30 cellular contexts compared by ENCODE assay signal in genomic region chr7:90580051-90580450, GRCh38. TPM values are rescaled to one million over a fixed set of nuclear protein-coding genes. Genes with fewer than 3 reads are reported as not detected.
DNase-seq lines count a peak whose midpoint lies in the region; ATAC-seq and TF ChIP-seq lines count a peak whose summit lies in the region.
"Had no signal": no experiment of that assay in that cellular context is flagged by ENCODE, and none has a peak within 500 bp of the region (broad histone marks: within the 10 kb centered on the region; RNA-seq: fewer than 3 reads in every experiment).

No MANE protein-coding gene starts in this region.

- H3K9me2 ChIP-seq in GM23338 (ENCODE audit: insufficient read depth), result no peaks in the 10 kb centered on the region

- H3K4me1 Mint-ChIP-seq in GM23338, result no peaks in the 10 kb centered on the region
- peaks cover 5% of the 10 kb centered on the region for H3K4me1 Mint-ChIP-seq in memory B cell
- H3K4me1 Mint-ChIP-seq in type B pancreatic cell (ENCODE audit: unreplicated experiment), result peaks cover 4% of the 10 kb centered on the region
- H3K4me1 Mint-ChIP-seq: central memory CD8-positive, alpha-beta T cell had no signal

- H3K27ac Mint-ChIP-seq in GM23338 (no peak overlapping the region), memory B cell (peak overlapping the region; percentile 16), type B pancreatic cell (peak overlapping the region; percentile 90)
- H3K27ac Mint-ChIP-seq: activated naive CD8-positive, alpha-beta T cell; HFFc6; natural killer cell treated with Interleukin-12 subunit alpha and Interleukin-12 subunit beta and Interleukin-15 and Interleukin-18, amount 100 ng/mL, for 72 hours had no signal

- H4K20me1 ChIP-seq in GM23338 (replicated peaks; ENCODE audit: insufficient read depth), result no peaks in the 10 kb centered on the region

- no peaks in the 10 kb centered on the region for H3K9me3 Mint-ChIP-seq in GM23338
- H3K9me3 Mint-ChIP-seq in memory B cell, result peaks cover 2% of the 10 kb centered on the region
- H3K9me3 Mint-ChIP-seq in type B pancreatic cell, result no peaks in the 10 kb centered on the region
- H3K9me3 Mint-ChIP-seq: central memory CD8-positive, alpha-beta T cell; HFFc6 had no signal

- H3K4me3 Mint-ChIP-seq in GM23338 (no peak overlapping the region), memory B cell (no peak overlapping the region), type B pancreatic cell (no peak overlapping the region)
- H3K4me3 Mint-ChIP-seq: activated naive CD8-positive, alpha-beta T cell; central memory CD8-positive, alpha-beta T cell; HFFc6; natural killer cell treated with Interleukin-12 subunit alpha and Interleukin-12 subunit beta and Interleukin-15 and Interleukin-18, amount 100 ng/mL, for 72 hours had no signal

- no peaks in the 10 kb centered on the region for H3K79me2 ChIP-seq in GM23338 (replicated peaks; ENCODE audit: insufficient read depth)

- H3K27me3 Mint-ChIP-seq in GM23338 (ENCODE audit: insufficient read depth, low read depth, poor library complexity) (no peaks in the 10 kb centered on the region), memory B cell (no peaks in the 10 kb centered on the region), type B pancreatic cell (no peaks in the 10 kb centered on the region)
- H3K27me3 Mint-ChIP-seq: activated naive CD8-positive, alpha-beta T cell; central memory CD8-positive, alpha-beta T cell; natural killer cell treated with Interleukin-12 subunit alpha and Interleukin-12 subunit beta and Interleukin-15 and Interleukin-18, amount 100 ng/mL, for 72 hours had no signal

- H3K36me3 Mint-ChIP-seq in GM23338 (ENCODE audit: low read depth), result no peaks in the 10 kb centered on the region
- H3K36me3 Mint-ChIP-seq in memory B cell, result peaks cover 4% of the 10 kb centered on the region
- H3K36me3 Mint-ChIP-seq in type B pancreatic cell, result no peaks in the 10 kb centered on the region
- H3K36me3 Mint-ChIP-seq: activated naive CD8-positive, alpha-beta T cell; natural killer cell treated with Interleukin-12 subunit alpha and Interleukin-12 subunit beta and Interleukin-15 and Interleukin-18, amount 100 ng/mL, for 72 hours had no signal

- no peaks in the 10 kb centered on the region for H3K36me3 ChIP-seq in GM23338 (ENCODE audit: insufficient read depth)
- H3K36me3 ChIP-seq: pancreas, right atrium auricular region, SJSA1, spleen, upper lobe of left lung had no signal

- H3K27ac ChIP-seq in GM23338 (ENCODE audit: low read depth), result no peak overlapping the region
- H3K27ac ChIP-seq: pancreas, right atrium auricular region, SJSA1 had no signal

- DNase-seq in GM23338 (ENCODE audit: low spot score) (no peak), astrocyte of the hippocampus (ENCODE audit: low read depth, low spot score) (peak; percentile 27), memory B cell (ENCODE audit: low spot score in 2 of 2) (no peak), type B pancreatic cell (ENCODE audit: extremely low spot score, unreplicated experiment) (no peak), SKM-1 (lab: John Stamatoyannopoulos, UW; ENCODE audit: unreplicated experiment) (no peak)
- DNase-seq: activated CD4-positive, alpha-beta T cell treated with anti-CD3 and anti-CD28 coated beads, Interleukin-2, amount 50 U/mL, for 4 hours; activated CD4-positive, CD25-positive, alpha-beta regulatory T cell; activated CD8-positive, alpha-beta memory T cell treated with anti-CD3 and anti-CD28 coated beads, Interleukin-2, amount 50 U/mL, for 48 hours; aorta; C1 segment of cervical spinal cord; HFFc6; left ventricle myocardium superior; mucosa of descending colon; NCI-H1092; NCI-H1694 treated with DMSO at 0.1 percent for 48 hours; NCI-H2171; NCI-H524; NK-92 treated with Interleukin-12 subunit alpha and Interleukin-12 subunit beta, amount 100 ng/mL, for 24 hours; pancreas; spleen; upper lobe of left lung had no signal

- peak overlapping the region; percentile 67 for H2AFZ ChIP-seq in GM23338

- H3F3A ChIP-seq in GM23338 (replicated peaks; ENCODE audit: low read depth), result no peaks in the 10 kb centered on the region

- no peaks in the 10 kb centered on the region for H3K4me1 ChIP-seq in GM23338 (ENCODE audit: insufficient read depth)
- H3K4me1 ChIP-seq: pancreas, right atrium auricular region had no signal

- no peaks in the 10 kb centered on the region for H3K27me3 ChIP-seq in GM23338 (ENCODE audit: insufficient read depth)
- H3K27me3 ChIP-seq: pancreas, right atrium auricular region, SJSA1, spleen, upper lobe of left lung had no signal

- no peak overlapping the region for H3K4me3 ChIP-seq in GM23338
- H3K4me3 ChIP-seq: GM12878, mucosa of descending colon, pancreas, right atrium auricular region, SJSA1, spleen, upper lobe of left lung had no signal

- ATAC-seq in GM23338 (no peak), memory B cell (ENCODE audit: low read depth) (no peak), HG02884 (IDR thresholded peaks at IDR 0.05; ENCODE audit: unreplicated experiment) (no peak), HG03280 (IDR thresholded peaks at IDR 0.05; ENCODE audit: unreplicated experiment) (no peak)
- ATAC-seq: GM12878; left ventricle myocardium superior; mucosa of descending colon; natural killer cell treated with Interleukin-12 subunit alpha and Interleukin-12 subunit beta and Interleukin-15 and Interleukin-18, amount 100 ng/mL, for 72 hours; Panc1 had no signal

- no peak overlapping the region for H3K4me2 ChIP-seq in GM23338

- TF ChIP-seq CTCF in GM23338 (conservative IDR thresholded peaks at IDR 0.05; ENCODE audit: low read depth in 2 of 2) (no peak), type B pancreatic cell (conservative IDR thresholded peaks at IDR 0.05) (no peak)

TF ChIP-seq in GM23338, 12 proteins besides CTCF, POLR2A, EP300 and RAD21:
- TF ChIP-seq POLR2AphosphoS5 (IDR thresholded peaks at IDR 0.05; ENCODE audit: low read depth), result no peak
- TF ChIP-seq CREB1 (CRISPR knock-in tag; IDR thresholded peaks at IDR 0.05; ENCODE audit: low read depth), result no peak
- no peak for TF ChIP-seq ZNF331 (CRISPR knock-in tag; IDR thresholded peaks at IDR 0.05; ENCODE audit: low read depth)
- no peak for TF ChIP-seq NANOG (IDR thresholded peaks at IDR 0.05; ENCODE audit: borderline replicate concordance)
- TF ChIP-seq ZNF114 (CRISPR knock-in tag; IDR thresholded peaks at IDR 0.05), result no peak
- TF ChIP-seq EZH2 (IDR thresholded peaks at IDR 0.05; ENCODE audit: low read depth, unreplicated experiment), result no peak
- no peak for TF ChIP-seq JUNB (IDR thresholded peaks at IDR 0.05; ENCODE audit: unreplicated experiment)

RNA-seq across cellular contexts. Expression of gene CDK14, which starts 16.1 kb away (rescaled TPM):
- total RNA-seq in GM23338 (2014; rRNA removed; shearing (Covaris generic)), result 24.0 and 25.9 TPM in 2 replicates
- 10.1 and 11.2 TPM in 2 replicates for polyA plus RNA-seq in GM23338 (2016; fragmentation: Nextera tagmentation; extraction: Ambion mirVana)
- 38.1 and 43.5 TPM in 2 replicates for total RNA-seq in type B pancreatic cell (ENCODE audit: low replicate concordance)
